In genomic region chr20:17896771-17897369, GRCh38 we compare ENCODE assay signal across 1 cellular context.
TF ChIP-seq lines count a peak whose summit lies in the region.

No MANE protein-coding gene starts in this region.

TF ChIP-seq in HepG2, 621 proteins besides CTCF, POLR2A, EP300 and RAD21 (continued from another document and continues in another):
- TF ChIP-seq ZNF597 (CRISPR knock-in tag; IDR thresholded peaks at IDR 0.05): no peak
- TF ChIP-seq MLLT10 (CRISPR knock-in tag; IDR thresholded peaks at IDR 0.05): no peak
- no peak for TF ChIP-seq CREBL2 (CRISPR knock-in tag; IDR thresholded peaks at IDR 0.05; ENCODE audit: borderline replicate concordance)
- TF ChIP-seq NFKBIZ (CRISPR knock-in tag; IDR thresholded peaks at IDR 0.05): peak; percentile 91
- peak; percentile 86 for TF ChIP-seq NR2C2 (CRISPR knock-in tag; IDR thresholded peaks at IDR 0.05; ENCODE audit: borderline replicate concordance)
- TF ChIP-seq DNMT3B (CRISPR knock-in tag; conservative IDR thresholded peaks at IDR 0.05): peak; percentile 90
- peak; percentile 96; the same call in 1 of the 2 replicates for TF ChIP-seq ZNF512B (CRISPR knock-in tag; IDR thresholded peaks at IDR 0.05; ENCODE audit: borderline replicate concordance)
- no peak for TF ChIP-seq ZFAT (CRISPR knock-in tag; conservative IDR thresholded peaks at IDR 0.05)
- peak; percentile 96; the same call in 1 of the 2 replicates for TF ChIP-seq RXRA (CRISPR knock-in tag; IDR thresholded peaks at IDR 0.05)
- no peak for TF ChIP-seq PCBP2 (optimal IDR thresholded peaks at IDR 0.05; ENCODE audit: low read depth, low read length, poor library complexity, severe bottlenecking)
- TF ChIP-seq MEIS1 (CRISPR knock-in tag; IDR thresholded peaks at IDR 0.05; ENCODE audit: borderline replicate concordance): peak; percentile 95
- 0 out of 2 replicates have a peak, but pooled peaks have one; percentile 22 for TF ChIP-seq ZNF878 (CRISPR knock-in tag; IDR thresholded peaks at IDR 0.05)
- no peak for TF ChIP-seq E2F5 (CRISPR knock-in tag; conservative IDR thresholded peaks at IDR 0.05)
- TF ChIP-seq ZNF790 (CRISPR knock-in tag; IDR thresholded peaks at IDR 0.05; ENCODE audit: borderline replicate concordance): peak; percentile 57; the same call in 1 of the 2 replicates
- peak; percentile 100 for TF ChIP-seq ZSCAN21 (CRISPR knock-in tag; IDR thresholded peaks at IDR 0.05; ENCODE audit: borderline replicate concordance)
- TF ChIP-seq ZNF556 (CRISPR knock-in tag; IDR thresholded peaks at IDR 0.05; ENCODE audit: borderline replicate concordance): peak; percentile 93; the same call in 1 of the 2 replicates
- TF ChIP-seq HIC2 (CRISPR knock-in tag; IDR thresholded peaks at IDR 0.05; ENCODE audit: low read depth): peak; percentile 84; the same call in 1 of the 2 replicates
- peak; percentile 78 for TF ChIP-seq ZMYM2 (CRISPR knock-in tag; IDR thresholded peaks at IDR 0.05)
- peak; percentile 89 for TF ChIP-seq ZNF605 (CRISPR knock-in tag; IDR thresholded peaks at IDR 0.05)
- TF ChIP-seq HOXA7 (CRISPR knock-in tag; IDR thresholded peaks at IDR 0.05): no peak
- no peak for TF ChIP-seq ZNF737 (CRISPR knock-in tag; IDR thresholded peaks at IDR 0.05; ENCODE audit: borderline replicate concordance)
- TF ChIP-seq PREB (CRISPR knock-in tag; IDR thresholded peaks at IDR 0.05): no peak
- TF ChIP-seq CEBPZ (IDR thresholded peaks at IDR 0.05; ENCODE audit: low read length): no peak
- TF ChIP-seq CBX1 (IDR thresholded peaks at IDR 0.05; ENCODE audit: low read depth): peak; percentile 27
- TF ChIP-seq HOXA5 (CRISPR knock-in tag; IDR thresholded peaks at IDR 0.05): peak; percentile 90
- 0 out of 2 replicates have a peak, but pooled peaks have one; percentile 53 for TF ChIP-seq CSRNP1 (CRISPR knock-in tag; IDR thresholded peaks at IDR 0.05)
- TF ChIP-seq NR2F6 (IDR thresholded peaks at IDR 0.05): peak; percentile 98
- TF ChIP-seq NR2F6 (CRISPR knock-in tag; IDR thresholded peaks at IDR 0.05): peak; percentile 99
- TF ChIP-seq ZNF484 (CRISPR knock-in tag; IDR thresholded peaks at IDR 0.05; ENCODE audit: borderline replicate concordance, low read depth): no peak
- peak; percentile 99 for TF ChIP-seq RXRB (CRISPR knock-in tag; IDR thresholded peaks at IDR 0.05; ENCODE audit: borderline replicate concordance)
- peak; percentile 94 for TF ChIP-seq PAXIP1 (CRISPR knock-in tag; conservative IDR thresholded peaks at IDR 0.05)
- TF ChIP-seq BRD4 (CRISPR knock-in tag; IDR thresholded peaks at IDR 0.05): peak; percentile 39; the same call in 1 of the 2 replicates
- TF ChIP-seq TBX2 (CRISPR knock-in tag; IDR thresholded peaks at IDR 0.05; ENCODE audit: borderline replicate concordance): peak; percentile 93
- TF ChIP-seq ZMYM4 (CRISPR knock-in tag; IDR thresholded peaks at IDR 0.05): peak; percentile 78
- no peak for TF ChIP-seq NR0B2 (CRISPR knock-in tag; IDR thresholded peaks at IDR 0.05)
- TF ChIP-seq FOSL1 (CRISPR knock-in tag; IDR thresholded peaks at IDR 0.05; ENCODE audit: borderline replicate concordance): peak; percentile 94
- peak; percentile 76; the same call in 1 of the 2 replicates for TF ChIP-seq MAFG (CRISPR knock-in tag; IDR thresholded peaks at IDR 0.05)
- no peak for TF ChIP-seq MTF1 (CRISPR knock-in tag; IDR thresholded peaks at IDR 0.05)
- TF ChIP-seq MEIS2 (CRISPR knock-in tag; IDR thresholded peaks at IDR 0.05): peak; percentile 96
- peak; percentile 68; the same call in 1 of the 2 replicates for TF ChIP-seq NAIF1 (CRISPR knock-in tag; IDR thresholded peaks at IDR 0.05; ENCODE audit: borderline replicate concordance)
- peak; percentile 93 for TF ChIP-seq ELF3 (CRISPR knock-in tag; IDR thresholded peaks at IDR 0.05)
- no peak for TF ChIP-seq ZNF180 (CRISPR knock-in tag; IDR thresholded peaks at IDR 0.05; ENCODE audit: borderline replicate concordance, low read depth)
- TF ChIP-seq PTBP1 (IDR thresholded peaks at IDR 0.05; ENCODE audit: low read depth, low read length, poor library complexity, severe bottlenecking): no peak
